ENCODE assay signal across 8 cellular contexts in the genomic region with DNA sequence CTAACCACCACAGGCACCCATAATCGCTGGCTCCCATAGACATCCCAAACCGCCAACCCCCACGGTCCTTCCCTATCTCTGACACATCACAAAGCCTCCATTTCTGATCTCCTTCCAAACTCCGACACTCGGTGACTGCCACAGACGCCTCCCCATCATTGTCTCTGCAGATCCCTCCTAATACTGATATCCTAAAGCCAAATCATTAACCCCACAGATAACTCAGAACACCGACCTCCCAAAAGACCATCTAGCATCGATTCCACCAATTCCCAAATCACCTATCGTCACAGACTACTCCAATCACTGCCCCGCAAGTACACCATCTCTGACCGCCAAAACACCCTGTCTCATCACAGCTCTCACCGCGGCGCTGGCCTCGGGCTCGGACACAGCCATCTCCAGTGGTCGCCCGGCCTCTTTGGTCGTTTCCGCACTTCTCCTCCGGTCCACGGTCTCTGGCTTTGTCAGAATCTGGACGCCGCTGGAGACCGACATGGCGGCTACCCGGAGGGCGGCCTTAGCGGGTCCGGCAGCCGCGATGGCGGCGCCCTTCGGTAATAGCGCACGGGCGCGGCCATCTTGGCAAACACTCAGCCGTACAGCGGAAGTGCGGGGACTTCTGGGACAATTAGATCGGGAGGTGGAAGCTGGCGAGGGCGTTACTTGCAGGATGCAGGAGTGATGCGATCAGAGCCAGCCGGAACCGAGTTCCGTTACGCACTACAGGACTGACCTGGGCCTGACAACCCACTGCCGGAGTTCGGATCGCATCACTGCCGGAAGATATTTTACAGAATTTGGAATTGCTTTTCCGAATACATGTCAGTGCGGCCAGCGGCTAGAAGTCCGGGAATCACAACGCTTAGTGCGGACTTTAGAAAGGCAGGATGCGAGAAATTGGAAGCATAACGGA. TPM values are rescaled to one million over a fixed set of nuclear protein-coding genes. Genes with fewer than 3 reads are reported as not detected.
DNase-seq lines count a peak whose midpoint lies in the region; ATAC-seq and TF ChIP-seq lines count a peak whose summit lies in the region.

Gene ZFP37, minus strand, starts transcription at position 534 of the 916 bp plus-strand sequence. Its CDS starts 36 bp downstream, at position 498.

- no TSS peak for BruUV-seq in PC-9 (replicated peaks; lab: Mats Ljungman, UMichigan)

- 0 out of 2 replicates have a peak, but pooled peaks cover 5% of the 10 kb centered on the region for H3K4me1 ChIP-seq in PC-9 (replicated peaks; ENCODE audit: insufficient read depth)
- no peaks in the 10 kb centered on the region for H3K4me1 ChIP-seq in naive thymus-derived CD4-positive, alpha-beta T cell (ENCODE audit: control insufficient read depth in 2 of 2, insufficient read depth in 2 of 2, low read length in 2 of 2)

- peaks cover 0 to 6% (median 0%) of the 10 kb centered on the region in 7 donors for H3K4me1 Mint-ChIP-seq in naive thymus-derived CD4-positive, alpha-beta T cell

- H3K9me3 ChIP-seq in PC-9 (ENCODE audit: insufficient read depth, low read depth): peaks cover 20% of the 10 kb centered on the region
- peaks cover 0 to 64% (median 28%) of the 10 kb centered on the region in 3 experiments for H3K9me3 ChIP-seq in naive thymus-derived CD4-positive, alpha-beta T cell (ENCODE audit: control insufficient read depth in 2 of 3, low read length in 3 of 3)

- H3K4me2 ChIP-seq in PC-9: peak within 1 kb of the TSS; percentile 90

- H2AFZ ChIP-seq in PC-9: peak within 1 kb of the TSS; percentile 98

- H3K79me2 ChIP-seq in PC-9 (ENCODE audit: low read depth): no peaks in the 10 kb centered on the region

- DNase-seq in ACHN (peak; percentile 91), HK-2 (ENCODE audit: unreplicated experiment) (peak; percentile 92), PC-9 (peak; percentile 61 to 88), fibroblast of the aortic adventitia (ENCODE audit: low read depth) (peak; percentile 97)
- peak; percentile 58 for DNase-seq in activated T-helper 9 cell treated with anti-CD3 and anti-CD28 coated beads, Interleukin-2, amount 50 U/mL, for 16 hours (ENCODE audit: low read depth)
- DNase-seq in naive thymus-derived CD4-positive, alpha-beta T cell: peak; percentile 41 to 79 (median 56)
- peak; percentile 43 to 67 for DNase-seq in stimulated activated CD8-positive, alpha-beta memory T cell treated with anti-CD3 and anti-CD28 coated beads, Interleukin-7, amount 100 ng/mL, for 48 hours (ENCODE audit: extremely low read depth in 1 of 2, low read depth in 1 of 2)

- H3K27me3 ChIP-seq in PC-9 (ENCODE audit: insufficient read depth, low read depth): 0 out of 2 replicates have a peak, but pooled peaks cover 4% of the 10 kb centered on the region
- peaks cover 0 to 9% of the 10 kb centered on the region in 2 donors for H3K27me3 ChIP-seq in naive thymus-derived CD4-positive, alpha-beta T cell (ENCODE audit: control insufficient read depth in 2 of 2, insufficient read depth in 2 of 2, low read length in 2 of 2)

- H3K27me3 Mint-ChIP-seq in naive thymus-derived CD4-positive, alpha-beta T cell: peaks cover 0 to 20% (median 13%) of the 10 kb centered on the region in 5 donors

- H3K4me3 ChIP-seq in PC-9 (peak within 1 kb of the TSS; percentile 87), fibroblast of the aortic adventitia (ENCODE audit: low read depth, low read length) (peak within 1 kb of the TSS; percentile 91)
- H3K4me3 ChIP-seq in naive thymus-derived CD4-positive, alpha-beta T cell (ENCODE audit: low read length): peak within 1 kb of the TSS; percentile 98

- no peak within 1 kb of the TSS for H3K27ac ChIP-seq in PC-9
- H3K27ac ChIP-seq in naive thymus-derived CD4-positive, alpha-beta T cell (ENCODE audit: low read depth, low read length): peak within 1 kb of the TSS; percentile 41

- no peaks in the 10 kb centered on the region for H4K20me1 ChIP-seq in PC-9 (ENCODE audit: insufficient read depth)

- CTCF ChIA-PET in PC-9 (lab: Charles Lee): no interaction called here
- CTCF ChIA-PET in naive thymus-derived CD4-positive, alpha-beta T cell (lab: Charles Lee): no interaction called here

- POLR2A ChIA-PET in PC-9 (lab: Charles Lee; ENCODE audit: unreplicated experiment): interaction anchor here (0.7 kb wide), 1 partner anchor 189 kb away, joined by 3 read pairs; no protein-coding TSS in a partner anchor
- POLR2A ChIA-PET in naive thymus-derived CD4-positive, alpha-beta T cell (lab: Charles Lee): interaction anchor here (0.6 kb wide), 1 partner anchor 339 kb away, joined by 3 read pairs; the partner anchor contains the start of gene INIP

- TF ChIP-seq CTCF in PC-9 (conservative IDR thresholded peaks at IDR 0.05) (no peak), fibroblast of the aortic adventitia (IDR thresholded peaks at IDR 0.05; ENCODE audit: insufficient read depth, low read length) (no peak)

- peaks cover 0 to 9% (median 4%) of the 10 kb centered on the region in 5 donors for H3K36me3 Mint-ChIP-seq in naive thymus-derived CD4-positive, alpha-beta T cell

- no peaks in the 10 kb centered on the region for H3K36me3 ChIP-seq in PC-9 (ENCODE audit: low read depth)
- peaks cover 0 to 3% (median 0%) of the 10 kb centered on the region in 3 experiments for H3K36me3 ChIP-seq in naive thymus-derived CD4-positive, alpha-beta T cell (ENCODE audit: control insufficient read depth in 2 of 3, insufficient read depth in 3 of 3, low read length in 3 of 3)

- no peak within 1 kb of the TSS for H3K27ac Mint-ChIP-seq in naive thymus-derived CD4-positive, alpha-beta T cell

- H3K9me2 ChIP-seq in PC-9 (ENCODE audit: insufficient read depth): no peaks in the 10 kb centered on the region

- in situ Hi-C loops in ACHN (cut with HindIII; ENCODE audit: low pct_ligation_motif_present, low pct_unique_long_range_greater_than_20kb, low sequenced_read_pairs): no loop called here

- H3K9me3 Mint-ChIP-seq in naive thymus-derived CD4-positive, alpha-beta T cell: peaks cover 0 to 19% (median 7%) of the 10 kb centered on the region in 11 donors

- no peak within 1 kb of the TSS for H3K4me3 Mint-ChIP-seq in naive thymus-derived CD4-positive, alpha-beta T cell

- peak; percentile 98 for ATAC-seq in GM19328 (IDR thresholded peaks at IDR 0.05; ENCODE audit: unreplicated experiment)
- ATAC-seq in naive thymus-derived CD4-positive, alpha-beta T cell: peak; percentile 96

- H3F3A ChIP-seq in PC-9 (ENCODE audit: insufficient read depth, low read depth): no peaks in the 10 kb centered on the region

- intact Hi-C loops in PC-9 (cut with micrococcal nuclease; ENCODE audit: unreplicated experiment): no loop called here
- intact Hi-C loops in naive thymus-derived CD4-positive, alpha-beta T cell (cut with micrococcal nuclease): no loop called here

RNA-seq across cellular contexts. Expression of gene ZFP37, which starts in this region (rescaled TPM):
- total RNA-seq in PC-9 (2021): 0.81 and 0.90 TPM in 2 replicates
- total RNA-seq in fibroblast of the aortic adventitia (ENCODE audit: low replicate concordance): 0.82 and 3.6 TPM in 2 replicates
- total RNA-seq in naive thymus-derived CD4-positive, alpha-beta T cell: 1 to 10 TPM in 2 of 5 experiments, under 1 TPM in 3; 0.41 to 3.1 (median 0.96) TPM
- 1 to 10 TPM; 1.7 to 4.9 TPM for polyA plus RNA-seq in naive thymus-derived CD4-positive, alpha-beta T cell

Comparison
In these comparisons a context has a peak if more than half of its experiments do, and no peak if none do; other contexts are left out.
1. Peak in DNase-seq, H3K4me3 ChIP-seq and H3K4me2 ChIP-seq in PC-9; RNA of the gene not detected or under 1 TPM.